In the genomic region with DNA sequence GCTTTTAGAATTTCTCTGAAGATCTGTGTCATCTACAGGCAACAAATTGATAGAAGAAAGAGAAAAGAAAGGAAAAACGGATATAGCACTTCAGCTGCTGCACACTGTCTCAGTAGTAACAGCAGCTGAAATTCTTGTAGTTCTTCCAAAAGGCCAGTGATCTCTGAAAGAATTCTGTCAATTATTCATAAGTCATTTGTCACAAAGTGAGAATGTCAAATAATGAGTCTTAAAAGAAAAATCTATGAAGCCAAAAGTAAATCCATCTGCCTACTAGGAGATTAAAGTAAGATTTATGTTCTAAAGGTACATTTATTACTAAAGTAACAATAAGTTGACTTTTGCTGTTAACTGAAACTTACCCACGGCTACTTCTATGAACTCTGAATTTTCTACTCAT, we compare ENCODE assay signal across 15 cellular contexts.
"Had no signal": no experiment of that assay in that cellular context is flagged by ENCODE, and none has a peak within 500 bp of the region (broad histone marks: within the 10 kb centered on the region; RNA-seq: fewer than 3 reads in every experiment).

No MANE protein-coding gene starts in this region.

- DNase-seq: activated CD4-positive, alpha-beta memory T cell treated with anti-CD3 and anti-CD28 coated beads for 36 hours; activated CD4-positive, alpha-beta T cell treated with anti-CD3 and anti-CD28 coated beads for 1 hour; activated naive CD8-positive, alpha-beta T cell treated with anti-CD3 and anti-CD28 coated beads, Interleukin-2, amount 50 U/mL, for 24 hours; activated T-cell treated with anti-CD3 and anti-CD28 coated beads, Interleukin-2, amount 50 U/mL, for 4 hours; effector CD4-positive, alpha-beta T cell; hypothalamus; left colon; stimulated activated CD4-positive, alpha-beta T cell treated with anti-CD3 and anti-CD28 coated beads, Interleukin-4, amount 100 ng/mL, for 24 hours; stimulated activated naive CD8-positive, alpha-beta T cell treated with anti-CD3 and anti-CD28 coated beads, Interleukin-15, amount 100 ng/mL, for 72 hours; T-helper 9 cell; testis had no signal

- H3K27me3 ChIP-seq: cardiac muscle cell, testis had no signal

- H3K27ac Mint-ChIP-seq: activated CD4-positive, alpha-beta memory T cell treated with anti-CD3 and anti-CD28 coated beads for 36 hours; activated naive CD8-positive, alpha-beta T cell treated with anti-CD3 and anti-CD28 coated beads, Interleukin-2, amount 50 U/mL, for 24 hours had no signal

- H3K4me3 ChIP-seq: cardiac muscle cell, coronary artery, testis had no signal

- H3K9me3 ChIP-seq: testis had no signal

- H3K4me3 Mint-ChIP-seq: activated CD4-positive, alpha-beta memory T cell treated with anti-CD3 and anti-CD28 coated beads for 36 hours; activated naive CD8-positive, alpha-beta T cell treated with anti-CD3 and anti-CD28 coated beads, Interleukin-2, amount 50 U/mL, for 24 hours; activated T-cell treated with anti-CD3 and anti-CD28 coated beads, Interleukin-2, amount 50 U/mL, for 4 hours; nephron; stimulated activated naive CD8-positive, alpha-beta T cell treated with anti-CD3 and anti-CD28 coated beads, Interleukin-15, amount 100 ng/mL, for 72 hours had no signal

- FAIRE-seq: astrocyte had no signal

- H3K27ac ChIP-seq: cardiac muscle cell, testis had no signal

- H3K9me3 Mint-ChIP-seq: activated CD4-positive, alpha-beta memory T cell treated with anti-CD3 and anti-CD28 coated beads for 36 hours; activated naive CD8-positive, alpha-beta T cell treated with anti-CD3 and anti-CD28 coated beads, Interleukin-2, amount 50 U/mL, for 24 hours; activated T-cell treated with anti-CD3 and anti-CD28 coated beads, Interleukin-2, amount 50 U/mL, for 4 hours; nephron; stimulated activated naive CD8-positive, alpha-beta T cell treated with anti-CD3 and anti-CD28 coated beads, Interleukin-15, amount 100 ng/mL, for 72 hours had no signal

- ATAC-seq: activated naive CD8-positive, alpha-beta T cell treated with anti-CD3 and anti-CD28 coated beads, Interleukin-2, amount 50 U/mL, for 24 hours; activated T-cell treated with anti-CD3 and anti-CD28 coated beads, Interleukin-2, amount 50 U/mL, for 4 hours; left colon; stimulated activated naive CD8-positive, alpha-beta T cell treated with anti-CD3 and anti-CD28 coated beads, Interleukin-15, amount 100 ng/mL, for 72 hours had no signal

- H3K27me3 Mint-ChIP-seq: activated CD4-positive, alpha-beta memory T cell treated with anti-CD3 and anti-CD28 coated beads for 36 hours; activated naive CD8-positive, alpha-beta T cell treated with anti-CD3 and anti-CD28 coated beads, Interleukin-2, amount 50 U/mL, for 24 hours; stimulated activated naive CD8-positive, alpha-beta T cell treated with anti-CD3 and anti-CD28 coated beads, Interleukin-15, amount 100 ng/mL, for 72 hours had no signal

- H3K4me1 Mint-ChIP-seq: nephron had no signal
